2 cellular contexts compared by ENCODE assay signal in the genomic region with DNA sequence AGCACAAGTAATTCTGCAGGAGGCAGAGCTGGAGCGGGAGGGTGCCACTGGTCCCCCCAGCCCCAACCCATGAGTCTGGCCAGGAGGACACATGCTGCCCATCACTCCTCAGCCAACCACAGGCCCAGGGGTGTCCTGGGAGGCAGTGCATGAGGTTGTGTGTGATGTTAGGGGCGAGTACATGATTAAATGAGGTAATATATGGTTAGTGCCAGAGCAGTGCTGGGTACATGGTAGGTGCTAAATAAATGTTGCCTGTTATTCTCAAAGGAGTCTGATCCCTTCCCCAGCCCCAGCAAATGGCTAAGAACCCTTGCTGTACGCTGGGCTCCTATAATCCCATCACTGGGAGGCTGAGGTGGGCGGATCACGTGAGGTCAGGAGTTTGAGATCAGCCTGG.
TF ChIP-seq lines count a peak whose summit lies in the region.

No MANE protein-coding gene starts in this region.

TF ChIP-seq in HEK293, 187 proteins besides CTCF, POLR2A, EP300 and RAD21:
- peak; percentile 99 for TF ChIP-seq ZNF664 (tag by site-specific recombination; IDR thresholded peaks at IDR 0.05)
- peak; percentile 23; the same call in 1 of the 2 replicates for TF ChIP-seq ZFHX2 (tag by site-specific recombination; conservative IDR thresholded peaks at IDR 0.05)
- peak; percentile 49; the same call in 1 of the 2 replicates for TF ChIP-seq ZIC2 (tag by site-specific recombination; IDR thresholded peaks at IDR 0.05)
- TF ChIP-seq ZNF274 (IDR thresholded peaks at IDR 0.05; ENCODE audit: low read length) = no peak
- TF ChIP-seq ZNF274 (tag by site-specific recombination; IDR thresholded peaks at IDR 0.05; ENCODE audit: borderline replicate concordance) = no peak

TF ChIP-seq in GM12878, 131 proteins besides CTCF, POLR2A, EP300 and RAD21:
- TF ChIP-seq, protein P1, sequence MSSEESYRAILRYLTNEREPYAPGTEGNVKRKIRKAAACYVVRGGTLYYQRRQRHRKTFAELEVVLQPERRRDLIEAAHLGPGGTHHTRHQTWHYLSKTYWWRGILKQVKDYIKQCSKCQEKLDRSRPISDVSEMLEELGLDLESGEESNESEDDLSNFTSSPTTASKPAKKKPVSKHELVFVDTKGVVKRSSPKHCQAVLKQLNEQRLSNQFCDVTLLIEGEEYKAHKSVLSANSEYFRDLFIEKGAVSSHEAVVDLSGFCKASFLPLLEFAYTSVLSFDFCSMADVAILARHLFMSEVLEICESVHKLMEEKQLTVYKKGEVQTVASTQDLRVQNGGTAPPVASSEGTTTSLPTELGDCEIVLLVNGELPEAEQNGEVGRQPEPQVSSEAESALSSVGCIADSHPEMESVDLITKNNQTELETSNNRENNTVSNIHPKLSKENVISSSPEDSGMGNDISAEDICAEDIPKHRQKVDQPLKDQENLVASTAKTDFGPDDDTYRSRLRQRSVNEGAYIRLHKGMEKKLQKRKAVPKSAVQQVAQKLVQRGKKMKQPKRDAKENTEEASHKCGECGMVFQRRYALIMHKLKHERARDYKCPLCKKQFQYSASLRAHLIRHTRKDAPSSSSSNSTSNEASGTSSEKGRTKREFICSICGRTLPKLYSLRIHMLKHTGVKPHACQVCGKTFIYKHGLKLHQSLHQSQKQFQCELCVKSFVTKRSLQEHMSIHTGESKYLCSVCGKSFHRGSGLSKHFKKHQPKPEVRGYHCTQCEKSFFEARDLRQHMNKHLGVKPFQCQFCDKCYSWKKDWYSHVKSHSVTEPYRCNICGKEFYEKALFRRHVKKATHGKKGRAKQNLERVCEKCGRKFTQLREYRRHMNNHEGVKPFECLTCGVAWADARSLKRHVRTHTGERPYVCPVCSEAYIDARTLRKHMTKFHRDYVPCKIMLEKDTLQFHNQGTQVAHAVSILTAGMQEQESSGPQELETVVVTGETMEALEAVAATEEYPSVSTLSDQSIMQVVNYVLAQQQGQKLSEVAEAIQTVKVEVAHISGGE (CRISPR knock-in tag; IDR thresholded peaks at IDR 0.05) = no peak
- TF ChIP-seq HDAC2 (IDR thresholded peaks at IDR 0.05) (no peak), BRCA1 (IDR thresholded peaks at IDR 0.05; ENCODE audit: low read depth, low read length) (no peak), CBFB (IDR thresholded peaks at IDR 0.05; ENCODE audit: low read depth) (no peak)
